ENCODE assay signal across 24 cellular contexts in the genomic region with DNA sequence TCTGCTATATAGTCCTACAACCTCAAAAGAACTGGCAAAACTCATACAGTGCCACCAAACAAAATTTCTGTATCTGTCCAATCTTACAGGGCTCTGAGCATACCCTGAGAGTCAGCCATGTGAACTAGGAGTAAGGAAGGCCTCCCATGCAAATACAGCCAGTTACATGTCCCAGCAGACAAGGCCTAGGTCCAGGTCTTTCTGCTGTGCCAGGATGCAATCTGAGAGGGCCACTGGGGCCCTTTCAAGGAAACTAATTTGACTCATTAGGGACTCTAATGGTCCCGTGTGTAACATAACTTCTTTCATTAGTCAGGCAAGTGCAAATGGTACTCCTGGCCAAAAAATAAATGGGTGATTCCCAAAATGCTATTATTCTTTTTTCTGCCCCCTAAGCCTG. TPM values are rescaled to one million over a fixed set of nuclear protein-coding genes. Genes with fewer than 3 reads are reported as not detected.
DNase-seq lines count a peak whose midpoint lies in the region; ATAC-seq, FAIRE-seq and TF ChIP-seq lines count a peak whose summit lies in the region.
"Had no signal": no experiment of that assay in that cellular context is flagged by ENCODE, and none has a peak within 500 bp of the region (broad histone marks: within the 10 kb centered on the region; RNA-seq: fewer than 3 reads in every experiment).

No MANE protein-coding gene starts in this region.

- H3K14ac ChIP-seq in mesenchymal stem cell (ENCODE audit: low read length in 2 of 2), result no peak overlapping the region

- H3K4me3 ChIP-seq in A549 (no peak overlapping the region), OCI-LY1 (ENCODE audit: low read depth, low read length, poor library complexity, severe bottlenecking) (no peak overlapping the region), mesenchymal stem cell (ENCODE audit: insufficient read depth in 1 of 2, low read depth in 1 of 2, low read length in 2 of 2) (no peak overlapping the region)
- H3K4me3 ChIP-seq: GM23338 had no signal

- H4K20me1 ChIP-seq in OCI-LY1 (ENCODE audit: insufficient read depth, low read length), result no peaks in the 10 kb centered on the region

- TF ChIP-seq POLR2A in A549 (IDR thresholded peaks at IDR 0.05; ENCODE audit: low read length), result no peak

- H3K27ac ChIP-seq in A549 (peak overlapping the region; percentile 88 to 91; a peak in 5 of 6 replicates), OCI-LY1 (ENCODE audit: low read depth, low read length, poor library complexity, severe bottlenecking) (no peak overlapping the region), mesenchymal stem cell (ENCODE audit: low read length, poor library complexity, severe bottlenecking) (no peak overlapping the region)
- H3K27ac ChIP-seq: 22Rv1 had no signal

- H3K4ac ChIP-seq in mesenchymal stem cell (ENCODE audit: low read depth in 1 of 2, low read length in 2 of 2), result no peak overlapping the region

- H3K18ac ChIP-seq in mesenchymal stem cell (ENCODE audit: low read depth in 1 of 2, low read length in 2 of 2), result no peak overlapping the region

- peak overlapping the region; percentile 19 for H2BK120ac ChIP-seq in mesenchymal stem cell (ENCODE audit: low read depth, low read length)

- no peaks in the 10 kb centered on the region for H3K79me1 ChIP-seq in mesenchymal stem cell (replicated peaks; ENCODE audit: low read length, poor library complexity, severe bottlenecking)

- H3K9me3 ChIP-seq in A549, result no peaks in the 10 kb centered on the region
- no peaks in the 10 kb centered on the region for H3K9me3 ChIP-seq in OCI-LY1 (ENCODE audit: low read length)
- no peaks in the 10 kb centered on the region for H3K9me3 ChIP-seq in mesenchymal stem cell (ENCODE audit: control insufficient read depth, low read length)

- H3K27me3 ChIP-seq in OCI-LY1 (ENCODE audit: insufficient read depth, low read length), result no peaks in the 10 kb centered on the region
- H3K27me3 ChIP-seq in mesenchymal stem cell (ENCODE audit: control insufficient read depth in 1 of 2, insufficient read depth in 1 of 2, low read length in 2 of 2), result no peaks in the 10 kb centered on the region

- POLR2A ChIA-PET in A549 (lab: Yijun Ruan, JAX), result no interaction called here

- H3K36me3 ChIP-seq in OCI-LY1 (ENCODE audit: insufficient read depth, low read length) (no peaks in the 10 kb centered on the region), mesenchymal stem cell (ENCODE audit: control insufficient read depth in 1 of 2, insufficient read depth in 2 of 2, low read depth in 1 of 2, low read length in 2 of 2) (no peaks in the 10 kb centered on the region)

- no peak overlapping the region for H2BK5ac ChIP-seq in mesenchymal stem cell (ENCODE audit: low read depth, low read length, poor library complexity, severe bottlenecking)

- H3K9ac ChIP-seq in OCI-LY1 (ENCODE audit: low read length) (no peak overlapping the region), mesenchymal stem cell (ENCODE audit: low read length) (peak overlapping the region; percentile 3)

- H3K4me2 ChIP-seq in A549, result no peak overlapping the region
- no peak overlapping the region for H3K4me2 ChIP-seq in OCI-LY1 (ENCODE audit: low read length)
- H3K4me2 ChIP-seq in mesenchymal stem cell (ENCODE audit: low read length, poor library complexity, severe bottlenecking), result no peak overlapping the region
- H3K4me2 ChIP-seq: GM23338 had no signal

- no peak overlapping the region for H2BK12ac ChIP-seq in mesenchymal stem cell (ENCODE audit: low read length in 2 of 2)

- CTCF ChIA-PET in A549 (lab: Yijun Ruan, JAX), result no interaction called here

- no peak overlapping the region for H4K91ac ChIP-seq in mesenchymal stem cell (ENCODE audit: low read length)

- H2BK15ac ChIP-seq in mesenchymal stem cell (ENCODE audit: low read depth, poor library complexity, severe bottlenecking), result no peak overlapping the region

- H2AFZ ChIP-seq in OCI-LY1 (ENCODE audit: low read length) (peak overlapping the region; percentile 36; the same call in 1 of the 2 replicates), mesenchymal stem cell (ENCODE audit: low read depth, low read length) (no peak overlapping the region)
- H2AFZ ChIP-seq: GM23338 had no signal

- 0% methylated on average over 1 of the region's 1 CpG for whole genome bisulfite sequencing in A549 (ENCODE audit: missing lambda C conversion rate)
- WGBS in mesenchymal stem cell, result 100% methylated on average over 1 of the region's 1 CpG

- no peak overlapping the region for H4K8ac ChIP-seq in mesenchymal stem cell (ENCODE audit: low read length)

- H3K9me2 ChIP-seq in OCI-LY1 (ENCODE audit: low read depth, low read length), result no peaks in the 10 kb centered on the region

- no peak overlapping the region for H3K23ac ChIP-seq in mesenchymal stem cell (ENCODE audit: low read length in 2 of 2)

- no peaks in the 10 kb centered on the region for H3K79me2 ChIP-seq in OCI-LY1 (ENCODE audit: insufficient read depth, low read length)

- peak; percentile 37 for DNase-seq in DMS 273 (lab: John Stamatoyannopoulos, UW; ENCODE audit: unreplicated experiment)
- DNase-seq in DMS 273 treated with DMSO at 0.1 percent for 48 hours (lab: John Stamatoyannopoulos, UW), result no peak
- no peak for DNase-seq in A549 (ENCODE audit: low read depth in 1 of 2, low spot score in 1 of 2)
- no peak for DNase-seq in mesenchymal stem cell
- DNase-seq in OCI-M2 (lab: John Stamatoyannopoulos, UW; ENCODE audit: unreplicated experiment), result no peak
- no peak for DNase-seq in GM10266 (ENCODE audit: extremely low spot score)
- DNase-seq in cardiac septum (ENCODE audit: low spot score), result no peak
- DNase-seq: DMS53; H9; Kasumi-1; MV-4-11; NCI-H1105 treated with DMSO at 0.1 percent for 48 hours; NCI-H1694; NCI-H2029 treated with DMSO at 0.1 percent for 48 hours; NCI-H2171; NCI-H226; NCI-H510A; NK-92 treated with Interleukin-12 subunit alpha and Interleukin-12 subunit beta, amount 100 ng/mL, for 24 hours; SHP77 treated with DMSO at 0.1 percent for 48 hours; T-helper 1 cell had no signal

- no peak for TF ChIP-seq RAD21 in A549 (conservative IDR thresholded peaks at IDR 0.05 in 1 of 2, IDR thresholded peaks at IDR 0.05 in 1 of 2)

- ATAC-seq in A549, result no peak
- ATAC-seq: GM23338, Panc1 had no signal

- FAIRE-seq in A549 (lab: Jason Lieb, UNC), result no peak

- TF ChIP-seq EP300 in A549 (IDR thresholded peaks at IDR 0.05), result no peak

- H3K4me1 ChIP-seq in A549, result peaks cover 31% of the 10 kb centered on the region
- H3K4me1 ChIP-seq in OCI-LY1 (ENCODE audit: insufficient read depth, low read length, severe bottlenecking), result no peaks in the 10 kb centered on the region
- H3K4me1 ChIP-seq in mesenchymal stem cell (ENCODE audit: control insufficient read depth, insufficient read depth, low read depth, low read length), result peaks cover 7% of the 10 kb centered on the region

- peak overlapping the region; percentile 53 for H2AK5ac ChIP-seq in mesenchymal stem cell (ENCODE audit: low read length, severe bottlenecking)

- TF ChIP-seq CTCF in A549 (IDR thresholded peaks at IDR 0.05), result no peak
- TF ChIP-seq CTCF in OCI-LY1 (IDR thresholded peaks at IDR 0.05; ENCODE audit: low read length), result no peak
- TF ChIP-seq CTCF in GM10266 (IDR thresholded peaks at IDR 0.05; ENCODE audit: control insufficient read depth, insufficient read depth, low read depth, missing control alignments), result no peak

- no peaks in the 10 kb centered on the region for H3F3A ChIP-seq in OCI-LY1 (ENCODE audit: insufficient read depth, low read length)

- intact Hi-C loops in cardiac septum (cut with DNase I), result no loop called here

TF ChIP-seq in A549, 52 proteins besides CTCF, POLR2A, EP300 and RAD21:
- TF ChIP-seq, protein P1, sequence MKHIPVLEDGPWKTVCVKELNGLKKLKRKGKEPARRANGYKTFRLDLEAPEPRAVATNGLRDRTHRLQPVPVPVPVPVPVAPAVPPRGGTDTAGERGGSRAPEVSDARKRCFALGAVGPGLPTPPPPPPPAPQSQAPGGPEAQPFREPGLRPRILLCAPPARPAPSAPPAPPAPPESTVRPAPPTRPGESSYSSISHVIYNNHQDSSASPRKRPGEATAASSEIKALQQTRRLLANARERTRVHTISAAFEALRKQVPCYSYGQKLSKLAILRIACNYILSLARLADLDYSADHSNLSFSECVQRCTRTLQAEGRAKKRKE (CRISPR knock-in tag; IDR thresholded peaks at IDR 0.05; ENCODE audit: low read depth), result no peak
- TF ChIP-seq, protein P2, sequence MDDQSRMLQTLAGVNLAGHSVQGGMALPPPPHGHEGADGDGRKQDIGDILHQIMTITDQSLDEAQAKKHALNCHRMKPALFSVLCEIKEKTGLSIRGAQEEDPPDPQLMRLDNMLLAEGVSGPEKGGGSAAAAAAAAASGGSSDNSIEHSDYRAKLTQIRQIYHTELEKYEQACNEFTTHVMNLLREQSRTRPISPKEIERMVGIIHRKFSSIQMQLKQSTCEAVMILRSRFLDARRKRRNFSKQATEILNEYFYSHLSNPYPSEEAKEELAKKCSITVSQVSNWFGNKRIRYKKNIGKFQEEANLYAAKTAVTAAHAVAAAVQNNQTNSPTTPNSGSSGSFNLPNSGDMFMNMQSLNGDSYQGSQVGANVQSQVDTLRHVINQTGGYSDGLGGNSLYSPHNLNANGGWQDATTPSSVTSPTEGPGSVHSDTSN (IDR thresholded peaks at IDR 0.05), result no peak
- no peak for TF ChIP-seq PHF8 (IDR thresholded peaks at IDR 0.05; ENCODE audit: borderline replicate concordance, low read depth)
- TF ChIP-seq CBX2 (IDR thresholded peaks at IDR 0.05; ENCODE audit: borderline replicate concordance, low read depth), result no peak
- TF ChIP-seq EHMT2 (IDR thresholded peaks at IDR 0.05; ENCODE audit: low read depth), result no peak
- TF ChIP-seq SREBF2 (IDR thresholded peaks at IDR 0.05), result no peak
TF ChIP-seq in A549: peak in this region for 0.

RNA-seq across cellular contexts. Expression of a gene that starts 17.9 kb away (rescaled TPM):
- 108 and 118 TPM in 2 replicates for polyA plus RNA-seq in A549 (2011; rRNA removed)
- 39.3 and 43.4 TPM in 2 replicates for polyA plus RNA-seq in A549 (2012; cell fraction: cytosol; rRNA removed)
- polyA plus RNA-seq in A549 (2012; cell fraction: nucleus; rRNA removed), result 12.1 and 19.5 TPM in 2 replicates
- polyA plus RNA-seq in A549 (2017; fragmentation: RNase III; extraction: RNeasy Plus Mini Kit Qiagen cat#74134 plus additional on column Dnase treatment), result 43.4 to 49.6 TPM (median 49.5 TPM) in 3 replicates
- 27.7 and 29.1 TPM in 2 replicates for polyA minus RNA-seq in A549 (2011; rRNA and poly(A)+ RNA removed)
- polyA plus RNA-seq in mesenchymal stem cell (2013, experiment 1 of 2), result 26.9 TPM
- polyA plus RNA-seq in mesenchymal stem cell (2013, experiment 2 of 2), result 29.0 TPM
- 54.8 TPM for total RNA-seq in cardiac septum

RNA-seq across cellular contexts. Expression of a gene that starts 59.4 kb away (rescaled TPM):
- polyA plus RNA-seq in A549 (2011; rRNA removed), result 180 and 249 TPM in 2 replicates
- 39.8 and 45.1 TPM in 2 replicates for polyA plus RNA-seq in A549 (2012; cell fraction: cytosol; rRNA removed)
- polyA plus RNA-seq in A549 (2012; cell fraction: nucleus; rRNA removed), result 42.3 and 74.6 TPM in 2 replicates
- polyA plus RNA-seq in A549 (2017; fragmentation: RNase III; extraction: RNeasy Plus Mini Kit Qiagen cat#74134 plus additional on column Dnase treatment), result 105 to 111 TPM (median 105 TPM) in 3 replicates
- 127 and 210 TPM in 2 replicates for polyA minus RNA-seq in A549 (2011; rRNA and poly(A)+ RNA removed)
- polyA plus RNA-seq in mesenchymal stem cell (2013, experiment 1 of 2), result 106 TPM
- 109 TPM for polyA plus RNA-seq in mesenchymal stem cell (2013, experiment 2 of 2)
- total RNA-seq in cardiac septum, result 149 TPM

Comparison
In these comparisons a context has a peak if more than half of its experiments do, and no peak if none do; other contexts are left out.
1. H3K27ac ChIP-seq: peak in A549 (2 of 2); none in OCI-LY1 (single experiment) and mesenchymal stem cell (single experiment).